In the genomic region with DNA sequence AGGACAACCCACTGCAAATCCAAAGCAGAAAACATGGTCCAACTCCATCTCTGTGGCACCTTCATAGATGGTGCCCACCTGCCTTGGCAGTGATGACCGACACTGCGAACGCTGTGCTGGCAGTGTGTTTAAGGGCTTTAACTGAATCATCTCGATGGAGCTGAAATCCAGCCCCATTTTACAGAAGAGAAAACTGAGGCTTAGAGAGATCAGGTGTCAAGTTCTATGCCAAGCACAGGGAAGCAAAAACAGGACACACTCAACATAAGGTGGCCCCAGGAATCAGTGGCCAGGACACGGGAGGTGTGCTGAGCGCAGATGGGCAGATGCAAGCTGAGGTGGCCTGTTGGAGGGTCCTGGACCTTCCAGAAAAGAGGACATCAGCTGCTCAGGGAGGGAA, we compare ENCODE assay signal across 18 cellular contexts. TPM values are rescaled to one million over a fixed set of nuclear protein-coding genes. Genes with fewer than 3 reads are reported as not detected.
DNase-seq lines count a peak whose midpoint lies in the region; ATAC-seq, FAIRE-seq and TF ChIP-seq lines count a peak whose summit lies in the region.
"Had no signal": no experiment of that assay in that cellular context is flagged by ENCODE, and none has a peak within 500 bp of the region (broad histone marks: within the 10 kb centered on the region; RNA-seq: fewer than 3 reads in every experiment).

No MANE protein-coding gene starts in this region.

- no peak overlapping the region for H2AK5ac ChIP-seq in IMR-90 (ENCODE audit: low read depth, low read length)

- H4K20me1 ChIP-seq in mammary epithelial cell (ENCODE audit: insufficient read depth, low read length) = no peaks in the 10 kb centered on the region
- 0 out of 2 replicates have a peak, but pooled peaks cover 8% of the 10 kb centered on the region for H4K20me1 ChIP-seq in IMR-90 (ENCODE audit: insufficient read depth, low read length)
- no peaks in the 10 kb centered on the region for H4K20me1 ChIP-seq in K562 (replicated peaks; ENCODE audit: control insufficient read depth, insufficient read depth, low read length)

- intact Hi-C loops in MCF 10A (cut with micrococcal nuclease) (no loop called here), mammary epithelial cell (cut with micrococcal nuclease) (loop anchor here (5.0 kb wide), 1 partner anchor 290 kb away; no protein-coding TSS in a partner anchor), IMR-90 (cut with micrococcal nuclease) (loop anchor here (5.0 kb wide), 1 partner anchor 140 kb away; the partner anchor contains the start of genes VPS9D1 and ZNF276), K562 (cut with micrococcal nuclease) (no loop called here)

- no peaks in the 10 kb centered on the region for H3K27me3 Mint-ChIP-seq in MCF 10A (ENCODE audit: insufficient read depth, unreplicated experiment)
- peaks cover 34% of the 10 kb centered on the region for H3K27me3 Mint-ChIP-seq in stimulated activated memory B cell treated with anti-CD40 and anti-IgM and Interleukin-4, amounts not matched to agents 10 μg/mL and 1 μg/mL and 100 μg/mL, for 72 hours

- DNase-seq in MCF 10A (ENCODE audit: unreplicated experiment) = no peak
- no peak for DNase-seq in mammary epithelial cell
- DNase-seq in IMR-90 = no peak
- no peak for DNase-seq in K562 (ENCODE audit: extremely low read depth in 1 of 4, low spot score in 3 of 4)
- DNase-seq in DMS53 (lab: John Stamatoyannopoulos, UW) = no peak
- DNase-seq in left lobe of liver (ENCODE audit: low spot score) = no peak
- DNase-seq in SW480 (ENCODE audit: low spot score) = no peak
- DNase-seq: foreskin keratinocyte; left cardiac atrium; MV-4-11; NCI-H2029; NCI-H446 treated with DMSO at 0.1 percent for 48 hours; occipital lobe; stimulated activated CD4-positive, alpha-beta T cell treated with anti-CD3 and anti-CD28 coated beads, Interleukin-2, amount 100 ng/mL, for 48 hours; T-helper 9 cell had no signal

- TF ChIP-seq RAD21 in IMR-90 (IDR thresholded peaks at IDR 0.05; ENCODE audit: low read length) (no peak), K562 (CRISPR knock-in tag; conservative IDR thresholded peaks at IDR 0.05 in 1 of 2, IDR thresholded peaks at IDR 0.05 in 1 of 2) (no peak)

- no peak for ATAC-seq in IMR-90 (ENCODE audit: low read depth)
- no peak for ATAC-seq in K562
- no peak for ATAC-seq in stimulated activated memory B cell treated with anti-CD40 and anti-IgM and Interleukin-4, amounts not matched to agents 10 μg/mL and 1 μg/mL and 100 μg/mL, for 72 hours
- ATAC-seq in left lobe of liver = no peak
- ATAC-seq: activated CD4-positive, CD25-positive, alpha-beta regulatory T cell treated with anti-CD3 and anti-CD28 coated beads, Interleukin-2, amount 50 U/mL, for 24 hours; foreskin keratinocyte; GM23338 had no signal

- H3K79me2 ChIP-seq in mammary epithelial cell (ENCODE audit: insufficient read depth, low read length) = no peaks in the 10 kb centered on the region
- H3K79me2 ChIP-seq in K562 (ENCODE audit: control insufficient read depth, insufficient read depth, low read length) = no peaks in the 10 kb centered on the region

- no peak overlapping the region for H2BK5ac ChIP-seq in IMR-90 (ENCODE audit: low read depth, low read length, poor library complexity, severe bottlenecking)

- no peak overlapping the region for H2AK9ac ChIP-seq in IMR-90 (replicated peaks; ENCODE audit: low read depth, low read length, poor library complexity)

- H3K9me3 ChIP-seq in mammary epithelial cell (replicated peaks; ENCODE audit: insufficient read depth, low read length) (peaks cover 1% of the 10 kb centered on the region), IMR-90 (ENCODE audit: control insufficient read depth, insufficient read depth, low read length) (0 out of 2 replicates have a peak, but pooled peaks cover 2% of the 10 kb centered on the region), K562 (replicated peaks; ENCODE audit: control insufficient read depth, insufficient read depth, low read depth, low read length) (peaks cover 3% of the 10 kb centered on the region)

- no peak overlapping the region for H3K4me3 ChIP-seq in mammary epithelial cell (replicated peaks in 1 of 3; ENCODE audit: insufficient read depth in 1 of 3, low read depth in 2 of 3, low read length in 3 of 3)
- H3K4me3 ChIP-seq in IMR-90 (ENCODE audit: insufficient read depth, low read depth, low read length) = no peak overlapping the region
- H3K4me3 ChIP-seq in K562 = no peak overlapping the region
- H3K4me3 ChIP-seq: GM23338 had no signal

- no peak overlapping the region for H3K14ac ChIP-seq in IMR-90 (replicated peaks; ENCODE audit: low read depth, low read length)

- peaks cover 15% of the 10 kb centered on the region for H3K36me3 Mint-ChIP-seq in MCF 10A (ENCODE audit: insufficient read depth, unreplicated experiment)
- H3K36me3 Mint-ChIP-seq in stimulated activated memory B cell treated with anti-CD40 and anti-IgM and Interleukin-4, amounts not matched to agents 10 μg/mL and 1 μg/mL and 100 μg/mL, for 72 hours = no peaks in the 10 kb centered on the region

- H3K9ac ChIP-seq in mammary epithelial cell (ENCODE audit: insufficient read depth, low read length) (no peak overlapping the region), IMR-90 (ENCODE audit: low read depth, low read length) (no peak overlapping the region), K562 (ENCODE audit: insufficient read depth in 1 of 2, low read depth in 2 of 2, low read length in 2 of 2) (no peak overlapping the region)

- H2BK20ac ChIP-seq in IMR-90 (ENCODE audit: low read depth, low read length) = no peak overlapping the region

- TF ChIP-seq EP300 in K562 (IDR thresholded peaks at IDR 0.05; ENCODE audit: low read length) = no peak

- no peak overlapping the region for H2BK120ac ChIP-seq in IMR-90 (ENCODE audit: low read depth, low read length)

- in situ Hi-C loops in mammary epithelial cell (cut with MboI; ENCODE audit: low sequenced_read_pairs in 2 of 2) = no loop called here
- in situ Hi-C loops in IMR-90 (cut with MboI; ENCODE audit: low sequenced_read_pairs) = no loop called here
- in situ Hi-C loops in K562 (cut with MboI) = loop anchor here (5.0 to 10.0 kb wide), 2 partner anchors 160 to 268 kb away; partner anchors contain the start of gene SPATA2L

- no peaks in the 10 kb centered on the region; a peak in 1 of 4 replicates for H3K79me1 ChIP-seq in IMR-90 (ENCODE audit: low read depth in 1 of 2, low read length in 2 of 2)

- peak overlapping the region; percentile 11 for H3K4me3 Mint-ChIP-seq in MCF 10A (ENCODE audit: unreplicated experiment)
- H3K4me3 Mint-ChIP-seq in stimulated activated memory B cell treated with anti-CD40 and anti-IgM and Interleukin-4, amounts not matched to agents 10 μg/mL and 1 μg/mL and 100 μg/mL, for 72 hours = no peak overlapping the region
- H3K4me3 Mint-ChIP-seq: GM23338 had no signal

- 97% methylated on average over 5 of the region's 6 CpGs for WGBS in mammary epithelial cell (ENCODE audit: low coverage, missing lambda C conversion rate)
- WGBS in IMR-90 (ENCODE audit: extremely low coverage in 2 of 2, insufficient read length in 1 of 2), 2 experiments = 90% methylated on average over 3 of the region's 6 CpGs; no CpG with 5 or more reads in 1 of the 2 experiments
- 72% methylated on average over 6 of the region's 6 CpGs for WGBS in K562 (ENCODE audit: insufficient coverage, low coverage, missing lambda C conversion rate)

- no peak overlapping the region for H2BK15ac ChIP-seq in IMR-90 (ENCODE audit: low read depth, low read length)

- CTCF ChIA-PET in MCF 10A (lab: Yijun Ruan, JAX) (interaction anchor here (0.6 to 5.6 kb wide), 5 partner anchors 46 to 263 kb away, joined by 3 to 56 read pairs (median 3); partner anchors contain the start of genes FANCA and SPATA2L), mammary epithelial cell (lab: Charles Lee; ENCODE audit: low non-redundant PET) (no interaction called here), IMR-90 (lab: Yijun Ruan, JAX) (interaction anchor here (4.2 kb wide), 1 partner anchor 162 kb away, joined by 19 read pairs; the partner anchor contains the start of gene SPATA2L), K562 (lab: Yijun Ruan, JAX; ENCODE audit: low intra/inter-chr PET ratio) (interaction anchor here (0.6 kb wide), 1 partner anchor 165 kb away, joined by 3 read pairs; no protein-coding TSS in a partner anchor)

- no peak overlapping the region for H3K56ac ChIP-seq in IMR-90 (ENCODE audit: extremely low read depth, insufficient read depth, low read length)

- H3K4me2 ChIP-seq in mammary epithelial cell (ENCODE audit: insufficient read depth, low read depth, low read length) = no peak overlapping the region
- no peak overlapping the region for H3K4me2 ChIP-seq in IMR-90 (ENCODE audit: low read depth, low read length)
- H3K4me2 ChIP-seq in K562 (ENCODE audit: insufficient read depth, low read length) = no peak overlapping the region
- H3K4me2 ChIP-seq: GM23338 had no signal

- H3K23ac ChIP-seq in IMR-90 (ENCODE audit: low read depth, low read length) = 0 out of 2 replicates have a peak overlapping the region, but pooled peaks have one; percentile 59

- POLR2A ChIA-PET in MCF 10A (lab: Yijun Ruan, JAX) (interaction anchor here (1.1 to 2.6 kb wide), 4 partner anchors 10 to 176 kb away, joined by 3 to 32 read pairs (median 4); partner anchors contain the start of genes CDK10 and TCF25), IMR-90 (lab: Charles Lee; ENCODE audit: unreplicated experiment) (no interaction called here), K562 (lab: Yijun Ruan, JAX) (interaction anchor here (1.7 to 3.5 kb wide), 2 partner anchors 10 to 45 kb away, joined by 4 to 25 read pairs; partner anchors contain the start of gene TCF25)

- TF ChIP-seq POLR2A in IMR-90 (IDR thresholded peaks at IDR 0.05; ENCODE audit: low read depth, low read length) (no peak), K562 (conservative IDR thresholded peaks at IDR 0.05) (no peak)

- peaks cover 3% of the 10 kb centered on the region for H3K9me1 ChIP-seq in IMR-90 (ENCODE audit: insufficient read depth, low read length)
- no peaks in the 10 kb centered on the region for H3K9me1 ChIP-seq in K562 (ENCODE audit: control insufficient read depth, insufficient read depth, low read length)

- dilution Hi-C loops in mammary epithelial cell (cut with HindIII; ENCODE audit: low sequenced_read_pairs) (no loop called here), IMR-90 (cut with HindIII; ENCODE audit: low sequenced_read_pairs, unreplicated experiment) (no loop called here)

- H4K8ac ChIP-seq in IMR-90 (ENCODE audit: low read depth in 2 of 2, low read length in 2 of 2) = no peak overlapping the region

- H3K4me1 Mint-ChIP-seq in MCF 10A (ENCODE audit: insufficient read depth, unreplicated experiment) = peaks cover 27% of the 10 kb centered on the region
- H3K4me1 Mint-ChIP-seq in stimulated activated memory B cell treated with anti-CD40 and anti-IgM and Interleukin-4, amounts not matched to agents 10 μg/mL and 1 μg/mL and 100 μg/mL, for 72 hours = peaks cover 39% of the 10 kb centered on the region
- H3K4me1 Mint-ChIP-seq: GM23338 had no signal

- H3K27me3 ChIP-seq in mammary epithelial cell (ENCODE audit: insufficient read depth, low read length) (no peaks in the 10 kb centered on the region), IMR-90 (ENCODE audit: control insufficient read depth, insufficient read depth, low read length) (no peaks in the 10 kb centered on the region), K562 (ENCODE audit: control insufficient read depth in 2 of 2, insufficient read depth in 2 of 2, low read length in 2 of 2) (no peaks in the 10 kb centered on the region)
- H3K27me3 ChIP-seq: foreskin keratinocyte had no signal

- H4K5ac ChIP-seq in IMR-90 (ENCODE audit: low read depth, low read length) = no peak overlapping the region

- H3K4ac ChIP-seq in IMR-90 (ENCODE audit: low read depth, low read length) = no peak overlapping the region

- H3K27ac ChIP-seq in mammary epithelial cell (ENCODE audit: insufficient read depth, low read depth, low read length) (no peak overlapping the region), IMR-90 (ENCODE audit: insufficient read depth, low read length) (no peak overlapping the region), K562 (ENCODE audit: extremely low read depth, low read depth, low read length) (no peak overlapping the region)
- H3K27ac ChIP-seq: foreskin keratinocyte had no signal

- H3K27ac Mint-ChIP-seq in MCF 10A (ENCODE audit: low read depth, unreplicated experiment) = no peak overlapping the region
- H3K27ac Mint-ChIP-seq in stimulated activated memory B cell treated with anti-CD40 and anti-IgM and Interleukin-4, amounts not matched to agents 10 μg/mL and 1 μg/mL and 100 μg/mL, for 72 hours = peak overlapping the region; percentile 67
- H3K27ac Mint-ChIP-seq: GM23338 had no signal

- FAIRE-seq in K562 (lab: Jason Lieb, UNC) = no peak

- H3K36me3 ChIP-seq in mammary epithelial cell (ENCODE audit: insufficient read depth, low read length) = no peaks in the 10 kb centered on the region
- H3K36me3 ChIP-seq in IMR-90 (ENCODE audit: control insufficient read depth, insufficient read depth, low read length) = no peaks in the 10 kb centered on the region
- H3K36me3 ChIP-seq in K562 (ENCODE audit: control insufficient read depth, insufficient read depth, low read length) = no peaks in the 10 kb centered on the region; the same call in 2 of the 3 replicates

- no peak overlapping the region for H4K91ac ChIP-seq in IMR-90 (ENCODE audit: insufficient read depth, low read depth, low read length)

- no peaks in the 10 kb centered on the region for H3K9me3 Mint-ChIP-seq in MCF 10A (ENCODE audit: unreplicated experiment)
- H3K9me3 Mint-ChIP-seq in stimulated activated memory B cell treated with anti-CD40 and anti-IgM and Interleukin-4, amounts not matched to agents 10 μg/mL and 1 μg/mL and 100 μg/mL, for 72 hours = no peaks in the 10 kb centered on the region

- no peak overlapping the region for H3K18ac ChIP-seq in IMR-90 (ENCODE audit: low read depth, low read length)

- H3K4me1 ChIP-seq in mammary epithelial cell (ENCODE audit: insufficient read depth, low read length) (peaks cover 23% of the 10 kb centered on the region), IMR-90 (ENCODE audit: control insufficient read depth, insufficient read depth, low read length) (peaks cover 6% of the 10 kb centered on the region), K562 (replicated peaks in 1 of 2; ENCODE audit: control insufficient read depth in 2 of 2, insufficient read depth in 2 of 2, low read length in 2 of 2) (peaks cover 3 to 34% of the 10 kb centered on the region in 2 experiments)

- TF ChIP-seq CTCF in MCF 10A (IDR thresholded peaks at IDR 0.05; ENCODE audit: unreplicated experiment) (no peak), mammary epithelial cell (conservative IDR thresholded peaks at IDR 0.05 in 1 of 2, IDR thresholded peaks at IDR 0.05 in 1 of 2; ENCODE audit: extremely low read depth in 1 of 2, insufficient read depth in 1 of 2, low read depth in 1 of 2, low read length in 2 of 2) (no peak), IMR-90 (conservative IDR thresholded peaks at IDR 0.05; ENCODE audit: low read depth, low read length) (no peak), K562 (IDR thresholded peaks at IDR 0.05 in 2 of 3, conservative IDR thresholded peaks at IDR 0.05 in 1 of 3; ENCODE audit: insufficient read depth in 2 of 3, low read depth in 1 of 3, low read length in 3 of 3) (no peak)

- BruUV-seq in MCF 10A (replicated peaks; lab: Mats Ljungman, UMichigan) = no TSS peak
- BruUV-seq in mammary epithelial cell (replicated peaks; lab: Mats Ljungman, UMichigan) = no TSS peak
- BruUV-seq in IMR-90 (replicated peaks; lab: Mats Ljungman, UMichigan) = no TSS peak
- no TSS peak for BruUV-seq in K562 (replicated peaks; lab: Mats Ljungman, UMichigan)

- no peak overlapping the region for H2AFZ ChIP-seq in mammary epithelial cell (ENCODE audit: low read depth, low read length)
- H2AFZ ChIP-seq in IMR-90 (replicated peaks; ENCODE audit: low read length, poor library complexity) = peak overlapping the region; percentile 51
- no peak overlapping the region for H2AFZ ChIP-seq in K562 (ENCODE audit: low read depth, low read length)
- H2AFZ ChIP-seq: GM23338 had no signal

RNA-seq across cellular contexts. Expression of gene TCF25, which starts 10.7 kb away (rescaled TPM):
- total RNA-seq in MCF 10A (2022) (200 and 239 TPM in 2 replicates), mammary epithelial cell (100 to 1,000 TPM; 164 to 188 TPM), IMR-90 (2012; rRNA removed) (119 and 127 TPM in 2 replicates), K562 (2014; rRNA removed) (102 and 110 TPM in 2 replicates), K562 (2014; rRNA removed; fragmentation: Illumina TruSeq; extraction: Trizol) (37.2 and 38.0 TPM in 2 replicates), K562 (2015; rRNA removed; fragmentation: Illumina TruSeq; extraction: Trizol) (63.2 and 65.1 TPM in 2 replicates), K562 (2021) (123 and 140 TPM in 2 replicates), left lobe of liver (83.8 TPM)
- polyA plus RNA-seq in mammary epithelial cell (102 TPM), IMR-90 (2012; rRNA removed) (184 and 199 TPM in 2 replicates), K562 (2011; rRNA removed) (83.8 and 123 TPM in 2 replicates), K562 (2014; fragmentation: Illumina TruSeq; extraction: Trizol) (87.5 and 96.8 TPM in 2 replicates), K562 (2014; fragmentation: Nextera tagmentation; extraction: Ambion mirVana) (1 to 10 TPM; 9.0 TPM), K562 (2014; rRNA removed) (122 and 154 TPM in 2 replicates)
- polyA minus RNA-seq in mammary epithelial cell = 70.6 TPM
- 143 and 185 TPM in 2 replicates for polyA plus RNA-seq in IMR-90 (2012; cell fraction: cytosol; rRNA removed)
- 445 and 688 TPM in 2 replicates for polyA plus RNA-seq in IMR-90 (2012; cell fraction: nucleus; rRNA removed; ENCODE audit: low replicate concordance)
- 678 and 1,286 TPM in 2 replicates for total RNA-seq in K562 (2011; cell fraction: chromatin; rRNA removed; ENCODE audit: low replicate concordance)
- total RNA-seq in K562 (2011; cell fraction: nucleolus; rRNA removed) = 495 and 571 TPM in 2 replicates
- 387 and 470 TPM in 2 replicates for total RNA-seq in K562 (2011; cell fraction: nucleoplasm; rRNA removed)
- 86.7 and 116 TPM in 2 replicates for polyA plus RNA-seq in K562 (2011; cell fraction: cytosol; rRNA removed)
- polyA plus RNA-seq in K562 (2011; cell fraction: nucleus; rRNA removed) = 392 and 540 TPM in 2 replicates
- 147 and 150 TPM in 2 replicates for polyA plus RNA-seq in K562 (2012)
- 51.2 and 58.2 TPM in 2 replicates for polyA minus RNA-seq in K562 (2011; rRNA and poly(A)+ RNA removed)
- polyA minus RNA-seq in K562 (2011; cell fraction: cytosol; rRNA and poly(A)+ RNA removed) = 47.2 and 50.0 TPM in 2 replicates
- 72.7 and 97.1 TPM in 2 replicates for polyA minus RNA-seq in K562 (2011; cell fraction: nucleus; rRNA and poly(A)+ RNA removed)

RNA-seq across cellular contexts. Expression of gene SPIRE2, which starts 34.5 kb away (rescaled TPM):
- total RNA-seq in MCF 10A (2022) (3.8 and 4.8 TPM in 2 replicates), mammary epithelial cell (1 to 10 TPM; 1.7 to 7.1 TPM), IMR-90 (2012; rRNA removed) (0.56 and 0.72 TPM in 2 replicates), K562 (2014; rRNA removed) (6.5 and 6.9 TPM in 2 replicates), K562 (2014; rRNA removed; fragmentation: Illumina TruSeq; extraction: Trizol) (2.9 TPM in 2 replicates), K562 (2015; rRNA removed; fragmentation: Illumina TruSeq; extraction: Trizol) (4.1 and 4.6 TPM in 2 replicates), K562 (2021) (6.9 and 8.9 TPM in 2 replicates), left lobe of liver (8.7 TPM)
- polyA plus RNA-seq in mammary epithelial cell (2.2 TPM), IMR-90 (2012; rRNA removed) (1.6 and 1.9 TPM in 2 replicates), K562 (2011; rRNA removed) (4.7 and 6.0 TPM in 2 replicates), K562 (2014; fragmentation: Illumina TruSeq; extraction: Trizol) (3.9 and 4.0 TPM in 2 replicates), K562 (2014; fragmentation: Nextera tagmentation; extraction: Ambion mirVana) (under 1 TPM; 0.70 to 0.76 TPM), K562 (2014; rRNA removed) (5.5 and 7.5 TPM in 2 replicates)
- polyA minus RNA-seq in mammary epithelial cell = 5.1 TPM
- polyA plus RNA-seq in IMR-90 (2012; cell fraction: cytosol; rRNA removed) = 1.6 and 1.9 TPM in 2 replicates
- 8.8 and 10.3 TPM in 2 replicates for polyA plus RNA-seq in IMR-90 (2012; cell fraction: nucleus; rRNA removed; ENCODE audit: low replicate concordance)
- 16.2 and 31.3 TPM in 2 replicates for total RNA-seq in K562 (2011; cell fraction: chromatin; rRNA removed; ENCODE audit: low replicate concordance)
- 15.7 and 25.0 TPM in 2 replicates for total RNA-seq in K562 (2011; cell fraction: nucleolus; rRNA removed)
- total RNA-seq in K562 (2011; cell fraction: nucleoplasm; rRNA removed) = 13.4 and 13.9 TPM in 2 replicates
- polyA plus RNA-seq in K562 (2011; cell fraction: cytosol; rRNA removed) = 4.6 and 8.1 TPM in 2 replicates
- polyA plus RNA-seq in K562 (2011; cell fraction: nucleus; rRNA removed) = 19.7 and 32.5 TPM in 2 replicates
- polyA plus RNA-seq in K562 (2012) = 3.8 and 5.7 TPM in 2 replicates
- polyA minus RNA-seq in K562 (2011; rRNA and poly(A)+ RNA removed) = 2.1 and 3.5 TPM in 2 replicates
- polyA minus RNA-seq in K562 (2011; cell fraction: cytosol; rRNA and poly(A)+ RNA removed) = 4.3 and 7.3 TPM in 2 replicates
- 6.5 and 8.2 TPM in 2 replicates for polyA minus RNA-seq in K562 (2011; cell fraction: nucleus; rRNA and poly(A)+ RNA removed)

RNA-seq across cellular contexts. Expression of gene FANCA, which starts 46.3 kb away (rescaled TPM):
- total RNA-seq in MCF 10A (2022) (18.5 and 30.6 TPM in 2 replicates), mammary epithelial cell (10 to 100 TPM in 1 of 2 donors, 1 to 10 TPM in 1; 4.8 to 43.6 TPM), IMR-90 (2012; rRNA removed) (13.3 and 13.9 TPM in 2 replicates), K562 (2014; rRNA removed) (53.4 and 72.0 TPM in 2 replicates), K562 (2014; rRNA removed; fragmentation: Illumina TruSeq; extraction: Trizol) (40.2 and 48.6 TPM in 2 replicates), K562 (2015; rRNA removed; fragmentation: Illumina TruSeq; extraction: Trizol) (46.4 and 51.6 TPM in 2 replicates), K562 (2021) (108 and 115 TPM in 2 replicates), left lobe of liver (6.4 TPM)
- polyA plus RNA-seq in mammary epithelial cell (31.0 TPM), IMR-90 (2012; rRNA removed) (24.4 and 24.7 TPM in 2 replicates), K562 (2011; rRNA removed) (65.4 and 83.5 TPM in 2 replicates), K562 (2014; fragmentation: Illumina TruSeq; extraction: Trizol) (72.8 and 78.9 TPM in 2 replicates), K562 (2014; fragmentation: Nextera tagmentation; extraction: Ambion mirVana) (1 to 10 TPM; 6.9 to 9.3 TPM), K562 (2014; rRNA removed) (114 TPM in 2 replicates)
- polyA minus RNA-seq in mammary epithelial cell = 62.6 TPM
- polyA plus RNA-seq in IMR-90 (2012; cell fraction: cytosol; rRNA removed) = 8.1 and 9.6 TPM in 2 replicates
- polyA plus RNA-seq in IMR-90 (2012; cell fraction: nucleus; rRNA removed; ENCODE audit: low replicate concordance) = 87.4 and 134 TPM in 2 replicates
- total RNA-seq in K562 (2011; cell fraction: chromatin; rRNA removed; ENCODE audit: low replicate concordance) = 912 and 1,798 TPM in 2 replicates
- 750 and 775 TPM in 2 replicates for total RNA-seq in K562 (2011; cell fraction: nucleolus; rRNA removed)
- 650 and 708 TPM in 2 replicates for total RNA-seq in K562 (2011; cell fraction: nucleoplasm; rRNA removed)
- polyA plus RNA-seq in K562 (2011; cell fraction: cytosol; rRNA removed) = 48.3 and 57.4 TPM in 2 replicates
- 378 and 509 TPM in 2 replicates for polyA plus RNA-seq in K562 (2011; cell fraction: nucleus; rRNA removed)
- polyA plus RNA-seq in K562 (2012) = 61.8 and 65.9 TPM in 2 replicates
- polyA minus RNA-seq in K562 (2011; rRNA and poly(A)+ RNA removed) = 109 and 120 TPM in 2 replicates
- polyA minus RNA-seq in K562 (2011; cell fraction: cytosol; rRNA and poly(A)+ RNA removed) = 54.5 and 57.5 TPM in 2 replicates
- 197 and 206 TPM in 2 replicates for polyA minus RNA-seq in K562 (2011; cell fraction: nucleus; rRNA and poly(A)+ RNA removed)

RNA-seq across cellular contexts. Expression of gene MC1R, which starts 55.9 kb away (rescaled TPM):
- total RNA-seq in MCF 10A (2022) (12.0 and 13.1 TPM in 2 replicates), mammary epithelial cell (1 to 10 TPM; 1.7 to 6.8 TPM), IMR-90 (2012; rRNA removed) (3.8 and 4.4 TPM in 2 replicates), K562 (2014; rRNA removed) (3.1 and 3.3 TPM in 2 replicates), K562 (2014; rRNA removed; fragmentation: Illumina TruSeq; extraction: Trizol) (0.67 and 0.87 TPM in 2 replicates), K562 (2015; rRNA removed; fragmentation: Illumina TruSeq; extraction: Trizol) (2.0 and 2.1 TPM in 2 replicates), K562 (2021) (3.4 and 3.5 TPM in 2 replicates), left lobe of liver (1.9 TPM)
- polyA plus RNA-seq in mammary epithelial cell (1.7 TPM), IMR-90 (2012; rRNA removed) (9.5 TPM in 2 replicates), K562 (2011; rRNA removed) (3.5 and 4.2 TPM in 2 replicates), K562 (2014; fragmentation: Illumina TruSeq; extraction: Trizol) (1.5 and 2.7 TPM in 2 replicates), K562 (2014; fragmentation: Nextera tagmentation; extraction: Ambion mirVana) (under 1 TPM in 1 of 2 experiments, not detected in 1; 0.14 TPM), K562 (2014; rRNA removed) (4.7 and 5.3 TPM in 2 replicates)
- not detected for polyA minus RNA-seq in mammary epithelial cell
- polyA plus RNA-seq in IMR-90 (2012; cell fraction: cytosol; rRNA removed) = 3.3 and 6.2 TPM in 2 replicates
- 49.5 and 79.2 TPM in 2 replicates for polyA plus RNA-seq in IMR-90 (2012; cell fraction: nucleus; rRNA removed; ENCODE audit: low replicate concordance)
- total RNA-seq in K562 (2011; cell fraction: chromatin; rRNA removed; ENCODE audit: low replicate concordance) = 70.1 and 162 TPM in 2 replicates
- total RNA-seq in K562 (2011; cell fraction: nucleolus; rRNA removed) = 54.5 and 55.7 TPM in 2 replicates
- 90.5 and 111 TPM in 2 replicates for total RNA-seq in K562 (2011; cell fraction: nucleoplasm; rRNA removed)
- 5.6 and 6.1 TPM in 2 replicates for polyA plus RNA-seq in K562 (2011; cell fraction: cytosol; rRNA removed)
- 27.9 and 42.6 TPM in 2 replicates for polyA plus RNA-seq in K562 (2011; cell fraction: nucleus; rRNA removed)
- 3.6 and 4.6 TPM in 2 replicates for polyA plus RNA-seq in K562 (2012)
- polyA minus RNA-seq in K562 (2011; rRNA and poly(A)+ RNA removed) = 6.4 and 10.6 TPM in 2 replicates
- 1.6 and 2.7 TPM in 2 replicates for polyA minus RNA-seq in K562 (2011; cell fraction: cytosol; rRNA and poly(A)+ RNA removed)
- 6.1 and 6.7 TPM in 2 replicates for polyA minus RNA-seq in K562 (2011; cell fraction: nucleus; rRNA and poly(A)+ RNA removed)

Comparison
In these comparisons a context has a peak if more than half of its experiments do, and no peak if none do; other contexts are left out.
1. intact Hi-C loops: an anchor here in mammary epithelial cell (5.0 kb wide) and IMR-90 (5.0 kb wide); none called in MCF 10A and K562.